ENCODE assay signal across 1 cellular context in the genomic region with DNA sequence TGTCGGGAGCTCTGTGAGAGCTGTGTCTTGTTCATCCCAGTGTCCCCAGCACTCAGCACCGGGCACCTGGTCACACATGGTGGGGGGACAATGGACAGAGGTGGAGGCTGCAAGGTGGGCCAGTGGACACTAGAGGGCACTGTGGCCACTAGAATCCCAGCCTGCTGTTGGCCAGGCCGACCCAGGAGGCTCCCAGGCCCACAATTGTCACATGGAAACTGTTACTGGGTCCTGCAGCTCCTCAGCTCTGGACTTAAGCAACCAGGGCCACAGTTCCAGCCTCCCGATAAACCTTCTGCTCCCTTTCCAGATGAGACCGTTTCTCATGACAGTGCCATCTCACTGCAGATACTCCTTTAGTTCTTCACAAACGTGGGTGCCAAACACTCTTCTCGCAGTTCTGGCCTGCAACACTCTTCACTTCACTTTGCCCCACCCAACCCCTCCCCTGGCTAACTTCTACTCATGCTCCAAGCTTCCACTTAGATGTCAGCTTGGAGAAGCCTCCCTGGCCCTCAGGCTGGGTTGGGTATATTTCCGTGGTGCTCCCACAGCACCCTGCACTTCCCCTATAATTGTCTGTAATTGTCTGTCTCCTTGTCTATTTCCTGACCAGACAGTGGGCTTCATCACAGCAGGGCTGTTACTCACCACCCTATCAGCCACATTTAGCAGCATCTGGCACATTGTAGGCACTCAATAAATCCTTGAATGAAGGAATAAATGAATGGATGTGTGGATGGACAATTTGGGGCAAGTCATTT.
TF ChIP-seq lines count a peak whose summit lies in the region.

No MANE protein-coding gene starts in this region.

TF ChIP-seq in WTC11, 78 proteins besides CTCF, POLR2A, EP300 and RAD21 (continued from another document):
- TF ChIP-seq, protein P1, sequence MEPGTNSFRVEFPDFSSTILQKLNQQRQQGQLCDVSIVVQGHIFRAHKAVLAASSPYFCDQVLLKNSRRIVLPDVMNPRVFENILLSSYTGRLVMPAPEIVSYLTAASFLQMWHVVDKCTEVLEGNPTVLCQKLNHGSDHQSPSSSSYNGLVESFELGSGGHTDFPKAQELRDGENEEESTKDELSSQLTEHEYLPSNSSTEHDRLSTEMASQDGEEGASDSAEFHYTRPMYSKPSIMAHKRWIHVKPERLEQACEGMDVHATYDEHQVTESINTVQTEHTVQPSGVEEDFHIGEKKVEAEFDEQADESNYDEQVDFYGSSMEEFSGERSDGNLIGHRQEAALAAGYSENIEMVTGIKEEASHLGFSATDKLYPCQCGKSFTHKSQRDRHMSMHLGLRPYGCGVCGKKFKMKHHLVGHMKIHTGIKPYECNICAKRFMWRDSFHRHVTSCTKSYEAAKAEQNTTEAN (CRISPR knock-in tag; IDR thresholded peaks at IDR 0.05), result no peak
- TF ChIP-seq ZNF121 (CRISPR knock-in tag; IDR thresholded peaks at IDR 0.05) (no peak), KAT7 (CRISPR knock-in tag; IDR thresholded peaks at IDR 0.05; ENCODE audit: borderline replicate concordance) (no peak), PRRX2 (CRISPR knock-in tag; IDR thresholded peaks at IDR 0.05) (no peak), ZNF219 (CRISPR knock-in tag; IDR thresholded peaks at IDR 0.05; ENCODE audit: borderline replicate concordance) (no peak), JUN (CRISPR knock-in tag; IDR thresholded peaks at IDR 0.05) (no peak), EMX1 (CRISPR knock-in tag; IDR thresholded peaks at IDR 0.05) (no peak), CREM (CRISPR knock-in tag; IDR thresholded peaks at IDR 0.05) (no peak), RELA (CRISPR knock-in tag; IDR thresholded peaks at IDR 0.05; ENCODE audit: borderline replicate concordance) (no peak), NFE2L1 (CRISPR knock-in tag; IDR thresholded peaks at IDR 0.05) (no peak)
- TF ChIP-seq, protein P2, sequence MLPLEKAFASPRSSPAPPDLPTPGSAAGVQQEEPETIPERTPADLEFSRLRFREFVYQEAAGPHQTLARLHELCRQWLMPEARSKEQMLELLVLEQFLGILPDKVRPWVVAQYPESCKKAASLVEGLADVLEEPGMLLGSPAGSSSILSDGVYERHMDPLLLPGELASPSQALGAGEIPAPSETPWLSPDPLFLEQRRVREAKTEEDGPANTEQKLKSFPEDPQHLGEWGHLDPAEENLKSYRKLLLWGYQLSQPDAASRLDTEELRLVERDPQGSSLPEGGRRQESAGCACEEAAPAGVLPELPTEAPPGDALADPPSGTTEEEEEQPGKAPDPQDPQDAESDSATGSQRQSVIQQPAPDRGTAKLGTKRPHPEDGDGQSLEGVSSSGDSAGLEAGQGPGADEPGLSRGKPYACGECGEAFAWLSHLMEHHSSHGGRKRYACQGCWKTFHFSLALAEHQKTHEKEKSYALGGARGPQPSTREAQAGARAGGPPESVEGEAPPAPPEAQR (CRISPR knock-in tag; IDR thresholded peaks at IDR 0.05), result no peak
- TF ChIP-seq, protein P3, sequence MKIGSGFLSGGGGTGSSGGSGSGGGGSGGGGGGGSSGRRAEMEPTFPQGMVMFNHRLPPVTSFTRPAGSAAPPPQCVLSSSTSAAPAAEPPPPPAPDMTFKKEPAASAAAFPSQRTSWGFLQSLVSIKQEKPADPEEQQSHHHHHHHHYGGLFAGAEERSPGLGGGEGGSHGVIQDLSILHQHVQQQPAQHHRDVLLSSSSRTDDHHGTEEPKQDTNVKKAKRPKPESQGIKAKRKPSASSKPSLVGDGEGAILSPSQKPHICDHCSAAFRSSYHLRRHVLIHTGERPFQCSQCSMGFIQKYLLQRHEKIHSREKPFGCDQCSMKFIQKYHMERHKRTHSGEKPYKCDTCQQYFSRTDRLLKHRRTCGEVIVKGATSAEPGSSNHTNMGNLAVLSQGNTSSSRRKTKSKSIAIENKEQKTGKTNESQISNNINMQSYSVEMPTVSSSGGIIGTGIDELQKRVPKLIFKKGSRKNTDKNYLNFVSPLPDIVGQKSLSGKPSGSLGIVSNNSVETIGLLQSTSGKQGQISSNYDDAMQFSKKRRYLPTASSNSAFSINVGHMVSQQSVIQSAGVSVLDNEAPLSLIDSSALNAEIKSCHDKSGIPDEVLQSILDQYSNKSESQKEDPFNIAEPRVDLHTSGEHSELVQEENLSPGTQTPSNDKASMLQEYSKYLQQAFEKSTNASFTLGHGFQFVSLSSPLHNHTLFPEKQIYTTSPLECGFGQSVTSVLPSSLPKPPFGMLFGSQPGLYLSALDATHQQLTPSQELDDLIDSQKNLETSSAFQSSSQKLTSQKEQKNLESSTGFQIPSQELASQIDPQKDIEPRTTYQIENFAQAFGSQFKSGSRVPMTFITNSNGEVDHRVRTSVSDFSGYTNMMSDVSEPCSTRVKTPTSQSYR (CRISPR knock-in tag; IDR thresholded peaks at IDR 0.05), result no peak
- TF ChIP-seq, protein P4, sequence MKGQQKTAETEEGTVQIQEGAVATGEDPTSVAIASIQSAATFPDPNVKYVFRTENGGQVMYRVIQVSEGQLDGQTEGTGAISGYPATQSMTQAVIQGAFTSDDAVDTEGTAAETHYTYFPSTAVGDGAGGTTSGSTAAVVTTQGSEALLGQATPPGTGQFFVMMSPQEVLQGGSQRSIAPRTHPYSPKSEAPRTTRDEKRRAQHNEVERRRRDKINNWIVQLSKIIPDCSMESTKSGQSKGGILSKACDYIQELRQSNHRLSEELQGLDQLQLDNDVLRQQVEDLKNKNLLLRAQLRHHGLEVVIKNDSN (CRISPR knock-in tag; IDR thresholded peaks at IDR 0.05), result no peak
